ENCODE assay signal across 8 cellular contexts in genomic region chr6:43769526-43770416, GRCh38. TPM values are rescaled to one million over a fixed set of nuclear protein-coding genes. Genes with fewer than 3 reads are reported as not detected.
DNase-seq lines count a peak whose midpoint lies in the region; ATAC-seq and TF ChIP-seq lines count a peak whose summit lies in the region.

Gene VEGFA, plus strand, starts transcription at chr6:43770211.

- H3K9me3 ChIP-seq in right lobe of liver: no peaks in the 10 kb centered on the region

- peak; percentile 94 for TF ChIP-seq POLR2A in right lobe of liver (IDR thresholded peaks at IDR 0.05)

- peak; percentile 92 to 97 (median 96) for TF ChIP-seq CTCF in right lobe of liver (IDR thresholded peaks at IDR 0.05)

- WGBS in right lobe of liver (ENCODE audit: insufficient coverage, low coverage, low lambda C conversion rate, missing lambda C conversion rate): 0% methylated on average over 27 of the region's 62 CpGs

- H3K36me3 ChIP-seq in right lobe of liver: no peaks in the 10 kb centered on the region

- ATAC-seq in GM19324 (IDR thresholded peaks at IDR 0.05; ENCODE audit: low FRiP score, unreplicated experiment) (peak; percentile 48), HG03521 (IDR thresholded peaks at IDR 0.05; ENCODE audit: unreplicated experiment) (peak; percentile 52), right lobe of liver (peak; percentile 66 to 80 (median 70))

- peak within 1 kb of the TSS; percentile 92 to 96 (median 94) for H3K27ac ChIP-seq in right lobe of liver

- H3K4me3 ChIP-seq in right lobe of liver: peak within 1 kb of the TSS; percentile 65 to 98 (median 93)

- intact Hi-C loops in right lobe of liver (cut with DNase I): loop anchor here (5.0 to 10.0 kb wide), 4 partner anchors 55 to 313 kb away; no protein-coding TSS in a partner anchor

- DNase-seq in C1 segment of cervical spinal cord (lab: John Stamatoyannopoulos, UW): peak; percentile 47 to 89 (median 82)
- peak; percentile 92 for DNase-seq in NCI-H748 (lab: John Stamatoyannopoulos, UW; ENCODE audit: unreplicated experiment)
- DNase-seq in activated CD4-positive, alpha-beta T cell treated with anti-CD3 and anti-CD28 coated beads, Interleukin-2, amount 50 U/mL, for 4 hours: peak; percentile 87 to 88
- DNase-seq in dermis blood vessel endothelial cell: peak; percentile 92
- DNase-seq in right lobe of liver: peak; percentile 93 to 94 (median 94)
- peak; percentile 85 to 90 for DNase-seq in stimulated activated CD4-positive, alpha-beta T cell treated with anti-CD3 and anti-CD28 coated beads, Interleukin-4, amount 100 ng/mL, for 48 hours (ENCODE audit: low read depth in 2 of 2)

- H3K4me1 ChIP-seq in right lobe of liver: peaks cover 0 to 39% (median 12%) of the 10 kb centered on the region in 4 donors

- no peaks in the 10 kb centered on the region for H3K27me3 ChIP-seq in right lobe of liver

RNA-seq across cellular contexts. Expression of gene VEGFA, which starts in this region (rescaled TPM):
- total RNA-seq in dermis blood vessel endothelial cell (5.8 and 10.9 TPM in 2 replicates), right lobe of liver (100 to 1,000 TPM in 5 of 6 experiments, 10 to 100 TPM in 1; 91.3 to 571 (median 132) TPM)

Comparison
In these comparisons a context has a peak if more than half of its experiments do, and no peak if none do; other contexts are left out.
1. Peak in every context shown above with its lines: DNase-seq, ATAC-seq, H3K4me3 ChIP-seq and H3K27ac ChIP-seq.